8 cellular contexts compared by ENCODE assay signal in genomic region chr10:6128591-6129383, GRCh38. TPM values are rescaled to one million over a fixed set of nuclear protein-coding genes. Genes with fewer than 3 reads are reported as not detected.
A peak's percentile ranks its signal among the peaks of the same experiment; 100 is the strongest.
DNase-seq lines count a peak whose midpoint lies in the region; ATAC-seq, FAIRE-seq and TF ChIP-seq lines count a peak whose summit lies in the region.

No MANE protein-coding gene starts in this region.

- TF ChIP-seq CTCF in endothelial cell of umbilical vein (IDR thresholded peaks at IDR 0.05; ENCODE audit: extremely low read depth in 1 of 2, insufficient read depth in 1 of 2, low read depth in 1 of 2, low read length in 2 of 2) (no peak), GM10266 (IDR thresholded peaks at IDR 0.05; ENCODE audit: control insufficient read depth, insufficient read depth, low read depth, missing control alignments) (no peak)

- peak overlapping the region in 3 of 8 donors; percentile 58 to 86 (median 76) for H3K4me3 Mint-ChIP-seq in CD4-positive, alpha-beta memory T cell
- H3K4me3 Mint-ChIP-seq in naive thymus-derived CD4-positive, alpha-beta T cell: peak overlapping the region in 6 of 10 donors; percentile 9 to 79 (median 23)

- H3K27ac ChIP-seq in CD4-positive, alpha-beta memory T cell (ENCODE audit: low read depth, low read length): no peak overlapping the region
- H3K27ac ChIP-seq in endothelial cell of umbilical vein (ENCODE audit: insufficient read depth, low read depth, low read length): no peak overlapping the region
- H3K27ac ChIP-seq in naive thymus-derived CD4-positive, alpha-beta T cell (ENCODE audit: low read depth, low read length): no peak overlapping the region

- H3K79me2 ChIP-seq in endothelial cell of umbilical vein (ENCODE audit: control insufficient read depth, insufficient read depth, low read length): no peaks in the 10 kb centered on the region

- H3K4me1 Mint-ChIP-seq in CD4-positive, alpha-beta memory T cell: peaks cover 13 to 36% (median 18%) of the 10 kb centered on the region in 4 donors
- peaks cover 16 to 29% (median 20%) of the 10 kb centered on the region in 7 donors for H3K4me1 Mint-ChIP-seq in naive thymus-derived CD4-positive, alpha-beta T cell

- no peaks in the 10 kb centered on the region for H3K27me3 Mint-ChIP-seq in CD4-positive, alpha-beta memory T cell
- H3K27me3 Mint-ChIP-seq in naive thymus-derived CD4-positive, alpha-beta T cell: peaks cover 0 to 10% (median 5%) of the 10 kb centered on the region in 5 donors

- H3K9me3 Mint-ChIP-seq in CD4-positive, alpha-beta memory T cell: peaks cover 0 to 3% (median 0%) of the 10 kb centered on the region in 8 donors
- no peaks in the 10 kb centered on the region for H3K9me3 Mint-ChIP-seq in naive thymus-derived CD4-positive, alpha-beta T cell

- H3K4me3 ChIP-seq in CD4-positive, alpha-beta memory T cell (ENCODE audit: low read length in 2 of 2): no peak overlapping the region
- H3K4me3 ChIP-seq in endothelial cell of umbilical vein (replicated peaks in 1 of 3; ENCODE audit: insufficient read depth in 1 of 3, low read depth in 1 of 3, low read length in 3 of 3): no peak overlapping the region
- H3K4me3 ChIP-seq in naive thymus-derived CD4-positive, alpha-beta T cell (ENCODE audit: low read length): no peak overlapping the region

- no peak for DNase-seq in CD4-positive, alpha-beta memory T cell
- DNase-seq in MV-4-11 (lab: John Stamatoyannopoulos, UW): peak; percentile 91
- peak; percentile 29 for DNase-seq in endothelial cell of umbilical vein (ENCODE audit: low read depth, low spot score)
- peak in 1 of 9 donors; percentile 21 for DNase-seq in naive thymus-derived CD4-positive, alpha-beta T cell
- DNase-seq in GM10266 (ENCODE audit: extremely low spot score): no peak
- no peak for DNase-seq in stimulated activated CD4-positive, alpha-beta T cell treated with anti-CD3 and anti-CD28 coated beads, Interleukin-1b, Interleukin-23, amount 100 ng/mL, for 48 hours
- DNase-seq in C1 segment of cervical spinal cord (lab: John Stamatoyannopoulos, UW): no peak

- no peaks in the 10 kb centered on the region for H3K36me3 ChIP-seq in CD4-positive, alpha-beta memory T cell (ENCODE audit: insufficient read depth, low read length)
- no peaks in the 10 kb centered on the region for H3K36me3 ChIP-seq in endothelial cell of umbilical vein (ENCODE audit: control insufficient read depth in 2 of 2, extremely low read depth in 1 of 2, insufficient read depth in 2 of 2, low read length in 2 of 2)
- no peaks in the 10 kb centered on the region for H3K36me3 ChIP-seq in naive thymus-derived CD4-positive, alpha-beta T cell (ENCODE audit: control insufficient read depth in 2 of 3, insufficient read depth in 3 of 3, low read length in 3 of 3)

- POLR2A ChIA-PET in CD4-positive, alpha-beta memory T cell (lab: Charles Lee; ENCODE audit: partially characterized antibody): interaction anchor here (0.8 to 2.1 kb wide), 4 partner anchors 8 to 219 kb away, joined by 3 to 7 read pairs (median 4); partner anchors contain the start of gene PFKFB3
- POLR2A ChIA-PET in endothelial cell of umbilical vein (lab: Charles Lee): no interaction called here
- POLR2A ChIA-PET in naive thymus-derived CD4-positive, alpha-beta T cell (lab: Charles Lee): interaction anchor here (0.6 kb wide), 1 partner anchor 139 kb away, joined by 3 read pairs; no protein-coding TSS in a partner anchor

- peak overlapping the region; percentile 89 to 98 (median 94) for H3K27ac Mint-ChIP-seq in CD4-positive, alpha-beta memory T cell
- H3K27ac Mint-ChIP-seq in naive thymus-derived CD4-positive, alpha-beta T cell: peak overlapping the region in 3 of 9 donors; percentile 12 to 24 (median 21)

- H3K27me3 ChIP-seq in CD4-positive, alpha-beta memory T cell (ENCODE audit: insufficient read depth, low read length): no peaks in the 10 kb centered on the region
- H3K27me3 ChIP-seq in endothelial cell of umbilical vein (ENCODE audit: control insufficient read depth in 2 of 2, insufficient read depth in 2 of 2, low read length in 2 of 2): peaks cover 0 to 2% of the 10 kb centered on the region in 2 experiments
- no peaks in the 10 kb centered on the region for H3K27me3 ChIP-seq in naive thymus-derived CD4-positive, alpha-beta T cell (ENCODE audit: control insufficient read depth in 2 of 2, insufficient read depth in 2 of 2, low read length in 2 of 2)

- no peak overlapping the region for H3K9ac ChIP-seq in endothelial cell of umbilical vein (replicated peaks; ENCODE audit: extremely low read depth, insufficient read depth, low read length)

- H3K9me1 ChIP-seq in endothelial cell of umbilical vein (replicated peaks; ENCODE audit: control insufficient read depth, extremely low read depth, insufficient read depth, low read length): no peaks in the 10 kb centered on the region

- ATAC-seq in naive thymus-derived CD4-positive, alpha-beta T cell: peak; percentile 26
- no peak for ATAC-seq in GM19324 (IDR thresholded peaks at IDR 0.05; ENCODE audit: low FRiP score, unreplicated experiment)

- H3K4me1 ChIP-seq in CD4-positive, alpha-beta memory T cell (ENCODE audit: insufficient read depth, low read length): peaks cover 28% of the 10 kb centered on the region
- peaks cover 3% of the 10 kb centered on the region for H3K4me1 ChIP-seq in endothelial cell of umbilical vein (ENCODE audit: control insufficient read depth, extremely low read depth, insufficient read depth, low read length)
- H3K4me1 ChIP-seq in naive thymus-derived CD4-positive, alpha-beta T cell (ENCODE audit: control insufficient read depth in 2 of 2, insufficient read depth in 2 of 2, low read length in 2 of 2): peaks cover 11 to 12% of the 10 kb centered on the region in 2 donors

- no peak for TF ChIP-seq POLR2A in endothelial cell of umbilical vein (IDR thresholded peaks at IDR 0.05; ENCODE audit: low read depth, low read length)

- dilution Hi-C loops in endothelial cell of umbilical vein (cut with MboI; ENCODE audit: extremely low pct_ligation_motif_present, low sequenced_read_pairs): no loop called here

- H3K4me2 ChIP-seq in endothelial cell of umbilical vein (ENCODE audit: insufficient read depth, low read length): no peak overlapping the region

- peaks cover 0 to 3% of the 10 kb centered on the region in 2 donors for H3K36me3 Mint-ChIP-seq in CD4-positive, alpha-beta memory T cell
- no peaks in the 10 kb centered on the region for H3K36me3 Mint-ChIP-seq in naive thymus-derived CD4-positive, alpha-beta T cell

- H4K20me1 ChIP-seq in endothelial cell of umbilical vein (replicated peaks; ENCODE audit: control insufficient read depth, extremely low read depth, insufficient read depth, low read length): no peaks in the 10 kb centered on the region

- H2AFZ ChIP-seq in endothelial cell of umbilical vein (ENCODE audit: low read depth, low read length): no peak overlapping the region

- peak; percentile 67 for FAIRE-seq in endothelial cell of umbilical vein (lab: Jason Lieb, UNC)

- no peaks in the 10 kb centered on the region for H3K9me3 ChIP-seq in CD4-positive, alpha-beta memory T cell (ENCODE audit: control insufficient read depth in 1 of 2, low read length in 2 of 2)
- no peaks in the 10 kb centered on the region for H3K9me3 ChIP-seq in endothelial cell of umbilical vein (replicated peaks; ENCODE audit: control insufficient read depth, insufficient read depth, low read length)
- H3K9me3 ChIP-seq in naive thymus-derived CD4-positive, alpha-beta T cell (ENCODE audit: control insufficient read depth in 2 of 3, low read length in 3 of 3): no peaks in the 10 kb centered on the region

- intact Hi-C loops in CD4-positive, alpha-beta memory T cell (cut with micrococcal nuclease): no loop called here
- intact Hi-C loops in endothelial cell of umbilical vein (cut with micrococcal nuclease): no loop called here
- intact Hi-C loops in naive thymus-derived CD4-positive, alpha-beta T cell (cut with micrococcal nuclease): no loop called here

- CTCF ChIA-PET in CD4-positive, alpha-beta memory T cell (lab: Charles Lee; ENCODE audit: partially characterized antibody): interaction anchor here (0.8 to 1.8 kb wide), 6 partner anchors 20 to 273 kb away, joined by 3 to 5 read pairs (median 4); partner anchors contain the start of gene PFKFB3
- CTCF ChIA-PET in endothelial cell of umbilical vein (lab: Charles Lee): interaction anchor here (0.9 to 3.1 kb wide), 4 partner anchors 22 to 273 kb away, joined by 3 to 16 read pairs (median 3); partner anchors contain the start of gene PFKFB3
- CTCF ChIA-PET in naive thymus-derived CD4-positive, alpha-beta T cell (lab: Charles Lee): interaction anchor here (0.6 to 1.6 kb wide), 2 partner anchors 18 to 273 kb away, joined by 3 read pairs; no protein-coding TSS in a partner anchor

- no TSS peak for BruUV-seq in endothelial cell of umbilical vein (replicated peaks; lab: Mats Ljungman, UMichigan)

TF ChIP-seq in endothelial cell of umbilical vein, 7 proteins besides CTCF, POLR2A, EP300 and RAD21:
- TF ChIP-seq MAX (IDR thresholded peaks at IDR 0.05; ENCODE audit: insufficient read depth, insufficient read length) (no peak), MYC (IDR thresholded peaks at IDR 0.05; ENCODE audit: low read depth, low read length) (no peak), EZH2 (IDR thresholded peaks at IDR 0.05; ENCODE audit: borderline replicate concordance, low read depth, low read length, severe bottlenecking) (no peak), FOS (IDR thresholded peaks at IDR 0.05; ENCODE audit: borderline replicate concordance, insufficient read depth, low read length) (no peak), GATA2 (IDR thresholded peaks at IDR 0.05; ENCODE audit: insufficient read depth, insufficient read length, low read depth, low read length) (no peak), POLR2AphosphoS5 (IDR thresholded peaks at IDR 0.05; ENCODE audit: insufficient read depth, low read depth, low read length) (no peak), JUN (IDR thresholded peaks at IDR 0.05; ENCODE audit: borderline replicate concordance, insufficient read depth, insufficient read length, low read depth) (no peak)

RNA-seq across cellular contexts. Expression of gene RBM17, which starts 40.0 kb away (rescaled TPM):
- 100 to 1,000 TPM; 117 to 125 TPM for total RNA-seq in CD4-positive, alpha-beta memory T cell
- 100 to 1,000 TPM in 1 of 2 donors, 10 to 100 TPM in 1; 46.3 to 104 TPM for polyA plus RNA-seq in CD4-positive, alpha-beta memory T cell
- total RNA-seq in endothelial cell of umbilical vein: 148 TPM in 2 replicates
- polyA plus RNA-seq in endothelial cell of umbilical vein: 15.5 and 23.1 TPM in 2 replicates
- 34.7 and 34.9 TPM in 2 replicates for polyA plus RNA-seq in endothelial cell of umbilical vein (2011; cell fraction: cytosol; rRNA removed)
- 158 and 189 TPM in 2 replicates for polyA plus RNA-seq in endothelial cell of umbilical vein (2011; cell fraction: nucleus; rRNA removed)
- polyA plus RNA-seq in endothelial cell of umbilical vein (2012): 108 and 132 TPM in 2 replicates
- 31.4 and 34.9 TPM in 2 replicates for polyA minus RNA-seq in endothelial cell of umbilical vein
- 12.5 TPM for polyA minus RNA-seq in endothelial cell of umbilical vein (2011; cell fraction: cytosol; rRNA and poly(A)+ RNA removed)
- 47.2 and 63.4 TPM in 2 replicates for polyA minus RNA-seq in endothelial cell of umbilical vein (2011; cell fraction: nucleus; rRNA and poly(A)+ RNA removed)
- total RNA-seq in naive thymus-derived CD4-positive, alpha-beta T cell: 100 to 1,000 TPM; 120 to 158 (median 127) TPM
- polyA plus RNA-seq in naive thymus-derived CD4-positive, alpha-beta T cell: 10 to 100 TPM; 66.6 to 83.0 TPM

Comparison
In these comparisons a context has a peak if more than half of its experiments do, and no peak if none do; other contexts are left out.
1. DNase-seq: peak in MV-4-11 (single experiment) and endothelial cell of umbilical vein (single experiment); none in CD4-positive, alpha-beta memory T cell (0 of 5), GM10266 (single experiment), stimulated activated CD4-positive, alpha-beta T cell treated with anti-CD3 and anti-CD28 coated beads, Interleukin-1b, Interleukin-23, amount 100 ng/mL, for 48 hours (single experiment) and C1 segment of cervical spinal cord (0 of 14).